In the genomic region with DNA sequence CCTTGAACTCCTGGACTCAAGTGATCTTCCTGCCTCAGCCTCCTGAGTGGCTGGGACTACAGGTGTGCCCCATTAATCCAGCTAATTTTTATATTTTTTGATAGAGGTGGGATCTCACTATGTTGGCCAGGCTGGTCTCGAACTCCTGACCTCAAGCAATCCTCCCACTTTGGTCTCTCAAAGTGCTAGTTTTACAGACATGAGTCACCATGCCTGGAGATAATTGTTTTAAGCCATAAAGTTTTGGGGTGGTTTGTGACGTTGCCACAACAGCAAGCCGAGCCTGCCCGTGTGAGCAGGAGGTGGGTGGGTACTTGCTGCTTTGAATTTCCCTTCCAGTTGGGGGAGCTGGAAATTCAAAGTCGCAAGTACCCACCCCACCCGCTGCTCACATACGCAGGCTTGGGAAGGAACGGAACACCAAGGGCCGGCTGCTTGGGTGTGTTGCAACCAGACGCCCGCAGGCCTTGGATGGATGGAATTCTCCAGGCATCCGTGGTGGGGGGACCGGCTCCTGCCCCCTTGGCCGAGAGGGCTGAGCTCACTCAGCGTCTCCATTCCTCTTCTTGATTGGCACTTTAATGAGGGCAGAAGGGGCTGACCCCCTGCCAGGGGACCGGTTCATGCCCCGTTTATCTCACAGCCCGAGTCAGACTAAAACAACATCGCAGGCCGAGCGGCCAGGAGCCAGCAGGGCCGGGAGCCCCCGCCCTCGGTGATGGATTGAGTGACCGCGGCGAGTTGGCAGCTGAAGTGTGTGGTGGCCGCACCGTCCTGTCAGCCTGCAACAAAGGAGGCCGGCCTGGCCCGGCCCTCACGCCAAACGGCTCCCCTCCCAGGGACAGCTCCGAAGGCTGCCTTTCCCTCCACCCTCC, we compare ENCODE assay signal across 1 cellular context.
TF ChIP-seq lines count a peak whose summit lies in the region.

No MANE protein-coding gene starts in this region.

TF ChIP-seq in SK-N-SH, 30 proteins besides CTCF, POLR2A, EP300 and RAD21 (continued from another document):
- no peak for TF ChIP-seq POLR2AphosphoS5 (IDR thresholded peaks at IDR 0.05; ENCODE audit: low read depth, low read length)
- TF ChIP-seq, protein P1, sequence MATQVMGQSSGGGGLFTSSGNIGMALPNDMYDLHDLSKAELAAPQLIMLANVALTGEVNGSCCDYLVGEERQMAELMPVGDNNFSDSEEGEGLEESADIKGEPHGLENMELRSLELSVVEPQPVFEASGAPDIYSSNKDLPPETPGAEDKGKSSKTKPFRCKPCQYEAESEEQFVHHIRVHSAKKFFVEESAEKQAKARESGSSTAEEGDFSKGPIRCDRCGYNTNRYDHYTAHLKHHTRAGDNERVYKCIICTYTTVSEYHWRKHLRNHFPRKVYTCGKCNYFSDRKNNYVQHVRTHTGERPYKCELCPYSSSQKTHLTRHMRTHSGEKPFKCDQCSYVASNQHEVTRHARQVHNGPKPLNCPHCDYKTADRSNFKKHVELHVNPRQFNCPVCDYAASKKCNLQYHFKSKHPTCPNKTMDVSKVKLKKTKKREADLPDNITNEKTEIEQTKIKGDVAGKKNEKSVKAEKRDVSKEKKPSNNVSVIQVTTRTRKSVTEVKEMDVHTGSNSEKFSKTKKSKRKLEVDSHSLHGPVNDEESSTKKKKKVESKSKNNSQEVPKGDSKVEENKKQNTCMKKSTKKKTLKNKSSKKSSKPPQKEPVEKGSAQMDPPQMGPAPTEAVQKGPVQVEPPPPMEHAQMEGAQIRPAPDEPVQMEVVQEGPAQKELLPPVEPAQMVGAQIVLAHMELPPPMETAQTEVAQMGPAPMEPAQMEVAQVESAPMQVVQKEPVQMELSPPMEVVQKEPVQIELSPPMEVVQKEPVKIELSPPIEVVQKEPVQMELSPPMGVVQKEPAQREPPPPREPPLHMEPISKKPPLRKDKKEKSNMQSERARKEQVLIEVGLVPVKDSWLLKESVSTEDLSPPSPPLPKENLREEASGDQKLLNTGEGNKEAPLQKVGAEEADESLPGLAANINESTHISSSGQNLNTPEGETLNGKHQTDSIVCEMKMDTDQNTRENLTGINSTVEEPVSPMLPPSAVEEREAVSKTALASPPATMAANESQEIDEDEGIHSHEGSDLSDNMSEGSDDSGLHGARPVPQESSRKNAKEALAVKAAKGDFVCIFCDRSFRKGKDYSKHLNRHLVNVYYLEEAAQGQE (IDR thresholded peaks at IDR 0.05; ENCODE audit: low read depth, low read length), result no peak
- TF ChIP-seq FOSL2 (IDR thresholded peaks at IDR 0.05; ENCODE audit: borderline replicate concordance, low read depth), result no peak
- TF ChIP-seq FOXJ3 (CRISPR knock-in tag; IDR thresholded peaks at IDR 0.05), result no peak
- no peak for TF ChIP-seq FOXM1 (IDR thresholded peaks at IDR 0.05; ENCODE audit: low read depth)
- TF ChIP-seq, protein P2, sequence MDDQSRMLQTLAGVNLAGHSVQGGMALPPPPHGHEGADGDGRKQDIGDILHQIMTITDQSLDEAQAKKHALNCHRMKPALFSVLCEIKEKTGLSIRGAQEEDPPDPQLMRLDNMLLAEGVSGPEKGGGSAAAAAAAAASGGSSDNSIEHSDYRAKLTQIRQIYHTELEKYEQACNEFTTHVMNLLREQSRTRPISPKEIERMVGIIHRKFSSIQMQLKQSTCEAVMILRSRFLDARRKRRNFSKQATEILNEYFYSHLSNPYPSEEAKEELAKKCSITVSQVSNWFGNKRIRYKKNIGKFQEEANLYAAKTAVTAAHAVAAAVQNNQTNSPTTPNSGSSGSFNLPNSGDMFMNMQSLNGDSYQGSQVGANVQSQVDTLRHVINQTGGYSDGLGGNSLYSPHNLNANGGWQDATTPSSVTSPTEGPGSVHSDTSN (IDR thresholded peaks at IDR 0.05), result no peak
- TF ChIP-seq TAF1 (IDR thresholded peaks at IDR 0.05; ENCODE audit: borderline replicate concordance, low read depth, low read length), result no peak
- TF ChIP-seq RXRA (IDR thresholded peaks at IDR 0.05; ENCODE audit: borderline replicate concordance, low read depth), result no peak
